Comparison of ENCODE assay signal across 22 cellular contexts in the genomic region with DNA sequence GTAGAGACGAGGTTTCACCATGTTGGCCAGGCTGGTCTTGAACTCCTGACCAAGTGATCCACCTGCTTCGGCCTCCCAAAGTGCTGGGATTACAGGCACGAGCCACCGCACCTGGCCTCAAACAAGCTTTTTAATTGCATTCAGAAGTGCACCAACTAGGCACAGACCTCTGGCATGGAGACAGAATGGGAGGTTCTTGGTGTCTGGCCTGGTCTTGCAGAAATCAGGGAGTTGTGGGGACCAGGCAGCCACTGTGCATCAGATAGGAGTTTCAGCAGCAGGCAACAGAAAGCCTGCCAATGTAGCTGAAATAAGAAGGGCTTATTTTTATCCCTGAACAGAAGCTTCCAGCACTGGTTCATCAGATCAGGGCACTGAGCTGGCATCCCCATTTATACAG. TPM values are rescaled to one million over a fixed set of nuclear protein-coding genes. Genes with fewer than 3 reads are reported as not detected.
A peak's percentile ranks its signal among the peaks of the same experiment; 100 is the strongest.
DNase-seq lines count a peak whose midpoint lies in the region; ATAC-seq and TF ChIP-seq lines count a peak whose summit lies in the region.
"Had no signal": no experiment of that assay in that cellular context is flagged by ENCODE, and none has a peak within 500 bp of the region (broad histone marks: within the 10 kb centered on the region; RNA-seq: fewer than 3 reads in every experiment).

No MANE protein-coding gene starts in this region.

- no peak overlapping the region for H3K4me3 ChIP-seq in adrenal gland
- H3K4me3 ChIP-seq in parathyroid adenoma (ENCODE audit: low read depth, low read length): no peak overlapping the region
- H3K4me3 ChIP-seq: dorsolateral prefrontal cortex had no signal

- peak overlapping the region; percentile 56 for H2AFZ ChIP-seq in parathyroid adenoma

- DNase-seq in COR-L47 (lab: John Stamatoyannopoulos, UW) (peak; percentile 56), NCI-H1092 treated with DMSO at 0.1 percent for 48 hours (lab: John Stamatoyannopoulos, UW) (peak; percentile 82), adrenal gland (peak in 6 of 7 donors; percentile 45 to 78 (median 62)), activated gamma-delta T cell (lab: John Stamatoyannopoulos, UW) (no peak)
- no peak for DNase-seq in activated T-cell treated with anti-CD3 and anti-CD28 coated beads, Interleukin-2, amount 50 U/mL, for 1 hour
- DNase-seq: activated naive CD8-positive, alpha-beta T cell treated with anti-CD3 and anti-CD28 coated beads, Interleukin-2, amount 10 ng/mL, durations not matched to agents 7 days and 5 days; brain microvascular endothelial cell; CD8-positive, alpha-beta T cell; erythroblast; foreskin melanocyte; kidney glomerular epithelial cell; stimulated activated CD4-positive, alpha-beta T cell treated with anti-CD3 and anti-CD28 coated beads, Interleukin-4, amount 100 ng/mL, for 24 hours had no signal

- no peaks in the 10 kb centered on the region for H3K27me3 ChIP-seq in adrenal gland
- no peaks in the 10 kb centered on the region for H3K27me3 ChIP-seq in parathyroid adenoma (ENCODE audit: control insufficient read depth, insufficient read depth, low read length)
- H3K27me3 ChIP-seq: brain microvascular endothelial cell had no signal

- TF ChIP-seq CTCF in adrenal gland (IDR thresholded peaks at IDR 0.05) (no peak), parathyroid adenoma (IDR thresholded peaks at IDR 0.05) (no peak)

- intact Hi-C loops in adrenal gland (cut with DNase I): no loop called here

- H3K9me3 ChIP-seq in adrenal gland (replicated peaks in 1 of 3) (no peaks in the 10 kb centered on the region), parathyroid adenoma (ENCODE audit: control insufficient read depth, low read length) (no peaks in the 10 kb centered on the region)

- WGBS in adrenal gland, 4 donors: 60 to 88% (median 84%) methylated on average over 4 of the region's 4 CpGs

- no peak for ATAC-seq in GM18907 (IDR thresholded peaks at IDR 0.05; ENCODE audit: unreplicated experiment)
- ATAC-seq: activated CD4-positive, CD25-positive, alpha-beta regulatory T cell treated with anti-CD3 and anti-CD28 coated beads, Interleukin-2, amount 50 U/mL, for 24 hours; CD8-positive, alpha-beta T cell; Panc1 had no signal

- H3K4me2 ChIP-seq in parathyroid adenoma (ENCODE audit: low read length): no peak overlapping the region

- no peak for TF ChIP-seq POLR2A in adrenal gland (IDR thresholded peaks at IDR 0.05)

- no peaks in the 10 kb centered on the region for H3K79me2 ChIP-seq in parathyroid adenoma

- H3K27ac ChIP-seq in adrenal gland (peak overlapping the region in 1 of 5 donors; percentile 66), parathyroid adenoma (peak overlapping the region; percentile 90)
- H3K27ac ChIP-seq: brain microvascular endothelial cell had no signal

- H3K4me1 ChIP-seq in adrenal gland (replicated peaks in 1 of 2) (peaks cover 0 to 14% of the 10 kb centered on the region in 2 donors), parathyroid adenoma (peaks cover 77% of the 10 kb centered on the region)

- H3K36me3 ChIP-seq in adrenal gland (replicated peaks in 1 of 2) (no peaks in the 10 kb centered on the region), parathyroid adenoma (ENCODE audit: control insufficient read depth, insufficient read depth, low read length) (no peaks in the 10 kb centered on the region)
- H3K36me3 ChIP-seq: brain microvascular endothelial cell had no signal

- H3K9ac ChIP-seq in parathyroid adenoma: no peak overlapping the region

RNA-seq across cellular contexts. Expression of a gene that starts 22.2 kb away (rescaled TPM):
- not detected for total RNA-seq in adrenal gland
- polyA plus RNA-seq in adrenal gland: under 1 TPM in 1 of 3 donors, not detected in 2; 0.13 TPM
- total RNA-seq: activated CD8-positive, alpha-beta memory T cell treated with anti-CD3 and anti-CD28 coated beads for 36 hours; activated naive CD8-positive, alpha-beta T cell treated with anti-CD3 and anti-CD28 coated beads, Interleukin-2, amount 10 ng/mL, durations not matched to agents 7 days and 5 days; CD8-positive, alpha-beta T cell; dorsolateral prefrontal cortex; mesenteric fat pad; SK-MEL-5 had no signal
- polyA plus RNA-seq: IgD-negative memory B cell, neural cell had no signal

RNA-seq across cellular contexts. Expression of a gene that starts 49.9 kb away (rescaled TPM):
- total RNA-seq in adrenal gland: under 1 TPM in 1 of 8 donors, not detected in 7; 0.22 TPM
- not detected for polyA plus RNA-seq in adrenal gland
- total RNA-seq: activated CD8-positive, alpha-beta memory T cell treated with anti-CD3 and anti-CD28 coated beads for 36 hours; mesenteric fat pad; SK-MEL-5 had no signal
- polyA plus RNA-seq: neural cell had no signal

Comparison
In these comparisons a context has a peak if more than half of its experiments do, and no peak if none do; other contexts are left out.
1. DNase-seq: peak in COR-L47 (single experiment), NCI-H1092 treated with DMSO at 0.1 percent for 48 hours (single experiment) and adrenal gland (6 of 7); none in activated T-cell treated with anti-CD3 and anti-CD28 coated beads, Interleukin-2, amount 50 U/mL, for 1 hour (single experiment) and activated gamma-delta T cell (single experiment).